In the genomic region with DNA sequence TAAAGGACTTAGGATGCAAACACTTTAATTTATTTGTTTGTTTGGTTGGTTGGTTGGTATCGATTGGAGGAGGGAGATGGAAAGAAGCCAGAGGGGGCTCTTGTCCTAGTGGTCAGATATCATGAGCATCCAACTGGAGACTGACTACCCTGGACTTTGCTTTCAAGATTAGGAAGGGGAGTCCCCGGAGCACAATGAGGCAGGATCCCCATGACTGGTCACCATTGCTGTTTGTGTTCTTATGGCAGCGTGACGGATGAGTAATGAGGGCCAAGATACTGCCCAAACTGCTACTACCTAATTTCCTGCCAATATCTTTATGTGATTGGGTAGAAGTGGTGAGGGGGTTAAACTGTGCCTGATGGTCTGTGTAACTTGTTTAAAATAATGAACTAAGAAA, we compare ENCODE assay signal across 16 cellular contexts.
"Had no signal": no experiment of that assay in that cellular context is flagged by ENCODE, and none has a peak within 500 bp of the region (broad histone marks: within the 10 kb centered on the region; RNA-seq: fewer than 3 reads in every experiment).

No MANE protein-coding gene starts in this region.

- H3K4me3 ChIP-seq: coronary artery, esophagus muscularis mucosa, gastrocnemius medialis, right atrium auricular region, smooth muscle cell, tibial artery, upper lobe of left lung, uterus had no signal

- H3K27ac ChIP-seq: coronary artery, esophagus muscularis mucosa, gastrocnemius medialis, right atrium auricular region, tibial artery, upper lobe of left lung, uterus had no signal

- H3K27me3 ChIP-seq: esophagus muscularis mucosa, gastrocnemius medialis, right atrium auricular region, tibial artery, upper lobe of left lung, uterus had no signal

- DNase-seq: effector CD8-positive, alpha-beta T cell; gastrocnemius medialis; glutamatergic neuron; immature natural killer cell; left colon; left ventricle myocardium superior; naive thymus-derived CD8-positive, alpha-beta T cell; stimulated activated CD4-positive, alpha-beta T cell treated with anti-CD3 and anti-CD28 coated beads, Interleukin-4, amount 100 ng/mL, for 1 hour; stimulated activated CD8-positive, alpha-beta memory T cell treated with anti-CD3 and anti-CD28 coated beads, Interleukin-4, amount 100 ng/mL, for 48 hours; tibial artery; upper lobe of left lung; uterus had no signal
